8 cellular contexts compared by ENCODE assay signal in the genomic region with DNA sequence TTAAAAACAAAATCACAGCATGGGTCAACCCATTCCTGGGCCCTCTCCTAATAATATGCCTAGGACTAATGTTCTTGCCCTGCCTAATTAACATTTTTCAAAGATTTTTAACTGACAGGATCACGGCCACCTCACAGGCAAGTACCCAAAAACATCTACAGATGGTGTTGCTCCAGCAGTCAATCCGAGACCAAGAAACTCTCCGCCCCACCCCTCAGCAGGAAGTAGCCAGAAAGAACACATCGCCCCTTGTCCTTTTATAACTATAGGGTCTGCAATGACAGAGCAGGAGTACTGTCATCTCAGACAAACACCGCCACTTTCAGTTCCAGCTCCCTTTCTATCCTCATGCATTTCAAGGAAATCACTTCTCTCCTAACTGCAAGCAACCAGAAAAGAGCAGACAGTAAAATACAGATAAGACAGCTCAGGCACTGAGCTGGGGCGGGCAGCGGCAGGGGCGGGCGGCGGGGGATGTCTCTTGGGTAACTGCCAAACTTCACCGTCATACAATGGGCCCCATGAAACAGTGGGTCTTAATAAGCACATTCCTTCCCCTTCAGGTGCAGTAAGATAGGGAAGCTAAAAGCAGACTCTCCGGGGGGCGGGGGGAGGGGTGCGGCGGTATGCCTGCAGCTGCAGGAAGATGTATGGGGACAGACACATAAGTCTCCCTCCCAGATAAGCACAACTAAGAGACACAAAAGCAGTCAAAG.
DNase-seq lines count a peak whose midpoint lies in the region; ATAC-seq and TF ChIP-seq lines count a peak whose summit lies in the region.

No MANE protein-coding gene starts in this region.

- CTCF ChIA-PET in activated CD8-positive, alpha-beta memory T cell treated with anti-CD3 and anti-CD28 coated beads, Interleukin-2, amount 10 ng/mL, durations not matched to agents 7 days and 5 days (lab: Charles Lee), result no interaction called here

- no peaks in the 10 kb centered on the region for H3K36me3 Mint-ChIP-seq in activated CD8-positive, alpha-beta memory T cell treated with anti-CD3 and anti-CD28 coated beads, Interleukin-2, amount 10 ng/mL, durations not matched to agents 7 days and 5 days
- H3K36me3 Mint-ChIP-seq in chondrocyte (ENCODE audit: low read depth), result no peaks in the 10 kb centered on the region

- no peak for DNase-seq in activated CD8-positive, alpha-beta memory T cell treated with anti-CD3 and anti-CD28 coated beads, Interleukin-2, amount 10 ng/mL, durations not matched to agents 7 days and 5 days
- no peak for DNase-seq in activated CD8-positive, alpha-beta memory T cell treated with anti-CD3 and anti-CD28 coated beads, Interleukin-2, amount 50 U/mL, for 48 hours
- DNase-seq in NCI-H69 (lab: John Stamatoyannopoulos, UW) (peak; percentile 86), chondrocyte (ENCODE audit: low spot score) (no peak)
- peak; percentile 4 for DNase-seq in stimulated activated CD4-positive, alpha-beta T cell treated with anti-CD3 and anti-CD28 coated beads, Interleukin-4, amount 100 ng/mL, for 24 hours
- no peak for DNase-seq in activated CD4-positive, CD25-positive, alpha-beta regulatory T cell treated with anti-CD3 and anti-CD28 coated beads, Interleukin-2, amount 50 U/mL, for 72 hours

- peak overlapping the region; percentile 45 for H3K4me3 Mint-ChIP-seq in activated CD8-positive, alpha-beta memory T cell treated with anti-CD3 and anti-CD28 coated beads, Interleukin-2, amount 10 ng/mL, durations not matched to agents 7 days and 5 days
- peak overlapping the region; percentile 50 for H3K4me3 Mint-ChIP-seq in chondrocyte (ENCODE audit: unreplicated experiment)

- H3K27me3 Mint-ChIP-seq in activated CD8-positive, alpha-beta memory T cell treated with anti-CD3 and anti-CD28 coated beads, Interleukin-2, amount 10 ng/mL, durations not matched to agents 7 days and 5 days, result no peaks in the 10 kb centered on the region
- no peaks in the 10 kb centered on the region for H3K27me3 Mint-ChIP-seq in chondrocyte (ENCODE audit: low read depth)

- no peaks in the 10 kb centered on the region for H3K4me1 Mint-ChIP-seq in activated CD8-positive, alpha-beta memory T cell treated with anti-CD3 and anti-CD28 coated beads, Interleukin-2, amount 10 ng/mL, durations not matched to agents 7 days and 5 days
- H3K4me1 Mint-ChIP-seq in chondrocyte (ENCODE audit: low read depth), result peaks cover 3% of the 10 kb centered on the region

- no peak for ATAC-seq in activated CD8-positive, alpha-beta memory T cell treated with anti-CD3 and anti-CD28 coated beads, Interleukin-2, amount 10 ng/mL, durations not matched to agents 7 days and 5 days
- no peak for ATAC-seq in GM19324 (IDR thresholded peaks at IDR 0.05; ENCODE audit: low FRiP score, unreplicated experiment)
- no peak for ATAC-seq in GM19023 (IDR thresholded peaks at IDR 0.05; ENCODE audit: unreplicated experiment)

- H3K27ac Mint-ChIP-seq in activated CD8-positive, alpha-beta memory T cell treated with anti-CD3 and anti-CD28 coated beads, Interleukin-2, amount 10 ng/mL, durations not matched to agents 7 days and 5 days, result no peak overlapping the region
- H3K27ac Mint-ChIP-seq in chondrocyte (ENCODE audit: unreplicated experiment), result no peak overlapping the region

- no peak for TF ChIP-seq CTCF in chondrocyte (IDR thresholded peaks at IDR 0.05)

- no peaks in the 10 kb centered on the region for H3K9me3 Mint-ChIP-seq in activated CD8-positive, alpha-beta memory T cell treated with anti-CD3 and anti-CD28 coated beads, Interleukin-2, amount 10 ng/mL, durations not matched to agents 7 days and 5 days (ENCODE audit: low read depth)
- H3K9me3 Mint-ChIP-seq in chondrocyte (ENCODE audit: low read depth), result peaks cover 41% of the 10 kb centered on the region

Comparison
In these comparisons a context has a peak if more than half of its experiments do, and no peak if none do; other contexts are left out.
1. DNase-seq: peak in NCI-H69 (single experiment) and stimulated activated CD4-positive, alpha-beta T cell treated with anti-CD3 and anti-CD28 coated beads, Interleukin-4, amount 100 ng/mL, for 24 hours (single experiment); none in activated CD8-positive, alpha-beta memory T cell treated with anti-CD3 and anti-CD28 coated beads, Interleukin-2, amount 10 ng/mL, durations not matched to agents 7 days and 5 days (single experiment), activated CD8-positive, alpha-beta memory T cell treated with anti-CD3 and anti-CD28 coated beads, Interleukin-2, amount 50 U/mL, for 48 hours (single experiment), chondrocyte (single experiment) and activated CD4-positive, CD25-positive, alpha-beta regulatory T cell treated with anti-CD3 and anti-CD28 coated beads, Interleukin-2, amount 50 U/mL, for 72 hours (single experiment).